In the genomic region with DNA sequence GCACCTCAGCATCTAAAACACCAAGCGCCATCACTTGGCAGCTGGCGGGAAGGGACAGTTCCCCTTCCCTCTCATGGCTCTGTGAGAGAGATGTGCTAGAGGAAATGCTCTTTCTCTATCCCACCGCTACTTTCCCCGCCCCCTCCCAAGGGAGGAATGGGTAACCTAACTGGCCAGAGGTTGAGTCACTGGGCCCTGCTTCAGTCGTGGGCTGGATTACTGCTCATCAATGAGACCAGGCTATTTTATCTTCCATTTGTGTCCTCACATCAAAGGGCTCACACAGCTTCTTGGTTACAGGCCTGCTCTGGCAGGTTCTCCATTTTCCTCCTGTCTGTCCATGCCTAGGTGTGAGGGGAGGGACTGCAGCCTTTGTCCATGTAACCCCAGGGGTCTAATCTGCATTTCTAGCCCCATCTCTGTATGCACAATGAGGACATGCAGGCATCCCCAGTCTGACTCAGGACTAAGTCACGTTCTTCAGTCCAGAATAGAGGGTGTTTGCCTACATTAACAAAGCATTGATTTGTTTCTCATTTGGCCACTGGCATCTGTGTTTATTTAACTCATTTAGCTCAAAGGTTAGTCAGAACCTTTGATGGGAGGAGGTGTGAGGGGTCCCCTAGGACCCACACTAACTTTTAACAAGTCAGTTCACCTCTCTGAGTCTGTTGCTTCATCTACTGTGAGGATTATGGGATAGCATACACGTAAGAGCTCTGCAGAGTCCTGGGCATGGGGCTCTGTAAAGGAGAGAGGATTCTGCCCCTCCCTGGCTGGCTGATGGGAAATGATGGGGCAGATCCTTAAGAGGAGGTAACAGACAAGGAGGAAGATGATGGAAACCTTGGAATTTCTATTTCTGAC, we compare ENCODE assay signal across 9 cellular contexts.
DNase-seq lines count a peak whose midpoint lies in the region; ATAC-seq and TF ChIP-seq lines count a peak whose summit lies in the region.
"Had no signal": no experiment of that assay in that cellular context is flagged by ENCODE, and none has a peak within 500 bp of the region (broad histone marks: within the 10 kb centered on the region; RNA-seq: fewer than 3 reads in every experiment).

No MANE protein-coding gene starts in this region.

- H3K4me3 ChIP-seq in colonic mucosa (no peak overlapping the region), vagina (no peak overlapping the region)
- H3K4me3 ChIP-seq: ascending aorta had no signal

- TF ChIP-seq POLR2A in vagina (IDR thresholded peaks at IDR 0.05): no peak

- H3K27ac ChIP-seq in colonic mucosa (no peak overlapping the region), vagina (no peak overlapping the region)
- H3K27ac ChIP-seq: ascending aorta had no signal

- H3K36me3 ChIP-seq in colonic mucosa: no peaks in the 10 kb centered on the region
- H3K36me3 ChIP-seq in vagina: peaks cover 0 to 5% of the 10 kb centered on the region in 2 donors

- H3K27me3 ChIP-seq in colonic mucosa (no peaks in the 10 kb centered on the region), vagina (no peaks in the 10 kb centered on the region)
- H3K27me3 ChIP-seq: ascending aorta had no signal

- ATAC-seq in SK-N-SH treated with all-trans-retinoic acid at 6 μM for 48 hours (peak; percentile 52), GM19324 (IDR thresholded peaks at IDR 0.05; ENCODE audit: low FRiP score, unreplicated experiment) (no peak)

- H3K4me1 ChIP-seq in colonic mucosa: no peaks in the 10 kb centered on the region
- H3K4me1 ChIP-seq in vagina: no peaks in the 10 kb centered on the region
- H3K4me1 ChIP-seq: ascending aorta had no signal

- H3K9me3 ChIP-seq in colonic mucosa: no peaks in the 10 kb centered on the region
- H3K9me3 ChIP-seq in vagina: no peaks in the 10 kb centered on the region
- H3K9me3 ChIP-seq: ascending aorta had no signal

- no peak for TF ChIP-seq CTCF in colonic mucosa (IDR thresholded peaks at IDR 0.05)
- TF ChIP-seq CTCF in vagina (IDR thresholded peaks at IDR 0.05): no peak

- intact Hi-C loops in colonic mucosa (cut with DNase I) (no loop called here), vagina (cut with DNase I) (no loop called here)

- DNase-seq in HK-2 (ENCODE audit: unreplicated experiment) (peak; percentile 5), foreskin melanocyte (peak; percentile 75), smooth muscle cell of the brain vasculature (ENCODE audit: low read depth, low spot score) (peak; percentile 20), colonic mucosa (no peak), vagina (ENCODE audit: extremely low spot score in 2 of 2) (no peak)
- DNase-seq: NCI-H1417 treated with DMSO at 0.1 percent for 48 hours had no signal

- no peak overlapping the region for H3K9ac ChIP-seq in colonic mucosa (ENCODE audit: low read depth in 2 of 2, low read length in 2 of 2)

TF ChIP-seq in SK-N-SH treated with all-trans-retinoic acid at 6 μM for 48 hours, 23 proteins besides CTCF, POLR2A, EP300 and RAD21 (continues in another document):
- TF ChIP-seq ZNF70 (CRISPR knock-in tag; IDR thresholded peaks at IDR 0.05) (no peak), GLIS3 (CRISPR knock-in tag; IDR thresholded peaks at IDR 0.05) (no peak), ZFP3 (CRISPR knock-in tag; IDR thresholded peaks at IDR 0.05) (no peak), RARB (CRISPR knock-in tag; IDR thresholded peaks at IDR 0.05) (no peak), TOX (CRISPR knock-in tag; IDR thresholded peaks at IDR 0.05; ENCODE audit: borderline replicate concordance) (no peak), ZNF8 (CRISPR knock-in tag; IDR thresholded peaks at IDR 0.05) (no peak), SNAI2 (CRISPR knock-in tag; IDR thresholded peaks at IDR 0.05) (no peak), BACH2 (CRISPR knock-in tag; IDR thresholded peaks at IDR 0.05; ENCODE audit: borderline replicate concordance) (no peak), ZC3H10 (CRISPR knock-in tag; IDR thresholded peaks at IDR 0.05) (no peak), ZFP30 (CRISPR knock-in tag; IDR thresholded peaks at IDR 0.05) (no peak), PPARA (CRISPR knock-in tag; IDR thresholded peaks at IDR 0.05; ENCODE audit: borderline replicate concordance) (no peak), TCF4 (CRISPR knock-in tag; IDR thresholded peaks at IDR 0.05; ENCODE audit: borderline replicate concordance) (no peak), ZNF565 (CRISPR knock-in tag; conservative IDR thresholded peaks at IDR 0.05; ENCODE audit: low read depth) (no peak)
- TF ChIP-seq, protein P1, sequence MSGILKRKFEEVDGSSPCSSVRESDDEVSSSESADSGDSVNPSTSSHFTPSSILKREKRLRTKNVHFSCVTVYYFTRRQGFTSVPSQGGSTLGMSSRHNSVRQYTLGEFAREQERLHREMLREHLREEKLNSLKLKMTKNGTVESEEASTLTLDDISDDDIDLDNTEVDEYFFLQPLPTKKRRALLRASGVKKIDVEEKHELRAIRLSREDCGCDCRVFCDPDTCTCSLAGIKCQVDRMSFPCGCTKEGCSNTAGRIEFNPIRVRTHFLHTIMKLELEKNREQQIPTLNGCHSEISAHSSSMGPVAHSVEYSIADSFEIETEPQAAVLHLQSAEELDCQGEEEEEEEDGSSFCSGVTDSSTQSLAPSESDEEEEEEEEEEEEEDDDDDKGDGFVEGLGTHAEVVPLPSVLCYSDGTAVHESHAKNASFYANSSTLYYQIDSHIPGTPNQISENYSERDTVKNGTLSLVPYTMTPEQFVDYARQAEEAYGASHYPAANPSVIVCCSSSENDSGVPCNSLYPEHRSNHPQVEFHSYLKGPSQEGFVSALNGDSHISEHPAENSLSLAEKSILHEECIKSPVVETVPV (CRISPR knock-in tag; IDR thresholded peaks at IDR 0.05): no peak
- TF ChIP-seq, protein P2, sequence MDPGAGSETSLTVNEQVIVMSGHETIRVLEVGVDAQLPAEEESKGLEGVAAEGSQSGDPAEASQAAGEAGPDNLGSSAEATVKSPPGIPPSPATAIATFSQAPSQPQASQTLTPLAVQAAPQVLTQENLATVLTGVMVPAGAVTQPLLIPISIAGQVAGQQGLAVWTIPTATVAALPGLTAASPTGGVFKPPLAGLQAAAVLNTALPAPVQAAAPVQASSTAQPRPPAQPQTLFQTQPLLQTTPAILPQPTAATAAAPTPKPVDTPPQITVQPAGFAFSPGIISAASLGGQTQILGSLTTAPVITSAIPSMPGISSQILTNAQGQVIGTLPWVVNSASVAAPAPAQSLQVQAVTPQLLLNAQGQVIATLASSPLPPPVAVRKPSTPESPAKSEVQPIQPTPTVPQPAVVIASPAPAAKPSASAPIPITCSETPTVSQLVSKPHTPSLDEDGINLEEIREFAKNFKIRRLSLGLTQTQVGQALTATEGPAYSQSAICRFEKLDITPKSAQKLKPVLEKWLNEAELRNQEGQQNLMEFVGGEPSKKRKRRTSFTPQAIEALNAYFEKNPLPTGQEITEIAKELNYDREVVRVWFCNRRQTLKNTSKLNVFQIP (CRISPR knock-in tag; IDR thresholded peaks at IDR 0.05; ENCODE audit: borderline replicate concordance, low read depth): no peak
- TF ChIP-seq, protein P3, sequence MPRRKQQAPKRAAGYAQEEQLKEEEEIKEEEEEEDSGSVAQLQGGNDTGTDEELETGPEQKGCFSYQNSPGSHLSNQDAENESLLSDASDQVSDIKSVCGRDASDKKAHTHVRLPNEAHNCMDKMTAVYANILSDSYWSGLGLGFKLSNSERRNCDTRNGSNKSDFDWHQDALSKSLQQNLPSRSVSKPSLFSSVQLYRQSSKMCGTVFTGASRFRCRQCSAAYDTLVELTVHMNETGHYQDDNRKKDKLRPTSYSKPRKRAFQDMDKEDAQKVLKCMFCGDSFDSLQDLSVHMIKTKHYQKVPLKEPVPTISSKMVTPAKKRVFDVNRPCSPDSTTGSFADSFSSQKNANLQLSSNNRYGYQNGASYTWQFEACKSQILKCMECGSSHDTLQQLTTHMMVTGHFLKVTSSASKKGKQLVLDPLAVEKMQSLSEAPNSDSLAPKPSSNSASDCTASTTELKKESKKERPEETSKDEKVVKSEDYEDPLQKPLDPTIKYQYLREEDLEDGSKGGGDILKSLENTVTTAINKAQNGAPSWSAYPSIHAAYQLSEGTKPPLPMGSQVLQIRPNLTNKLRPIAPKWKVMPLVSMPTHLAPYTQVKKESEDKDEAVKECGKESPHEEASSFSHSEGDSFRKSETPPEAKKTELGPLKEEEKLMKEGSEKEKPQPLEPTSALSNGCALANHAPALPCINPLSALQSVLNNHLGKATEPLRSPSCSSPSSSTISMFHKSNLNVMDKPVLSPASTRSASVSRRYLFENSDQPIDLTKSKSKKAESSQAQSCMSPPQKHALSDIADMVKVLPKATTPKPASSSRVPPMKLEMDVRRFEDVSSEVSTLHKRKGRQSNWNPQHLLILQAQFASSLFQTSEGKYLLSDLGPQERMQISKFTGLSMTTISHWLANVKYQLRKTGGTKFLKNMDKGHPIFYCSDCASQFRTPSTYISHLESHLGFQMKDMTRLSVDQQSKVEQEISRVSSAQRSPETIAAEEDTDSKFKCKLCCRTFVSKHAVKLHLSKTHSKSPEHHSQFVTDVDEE (CRISPR knock-in tag; IDR thresholded peaks at IDR 0.05): no peak
- TF ChIP-seq, protein P4, sequence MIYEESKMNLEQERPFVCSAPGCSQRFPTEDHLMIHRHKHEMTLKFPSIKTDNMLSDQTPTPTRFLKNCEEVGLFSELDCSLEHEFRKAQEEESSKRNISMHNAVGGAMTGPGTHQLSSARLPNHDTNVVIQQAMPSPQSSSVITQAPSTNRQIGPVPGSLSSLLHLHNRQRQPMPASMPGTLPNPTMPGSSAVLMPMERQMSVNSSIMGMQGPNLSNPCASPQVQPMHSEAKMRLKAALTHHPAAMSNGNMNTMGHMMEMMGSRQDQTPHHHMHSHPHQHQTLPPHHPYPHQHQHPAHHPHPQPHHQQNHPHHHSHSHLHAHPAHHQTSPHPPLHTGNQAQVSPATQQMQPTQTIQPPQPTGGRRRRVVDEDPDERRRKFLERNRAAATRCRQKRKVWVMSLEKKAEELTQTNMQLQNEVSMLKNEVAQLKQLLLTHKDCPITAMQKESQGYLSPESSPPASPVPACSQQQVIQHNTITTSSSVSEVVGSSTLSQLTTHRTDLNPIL (CRISPR knock-in tag; IDR thresholded peaks at IDR 0.05; ENCODE audit: low read depth): no peak

Comparison
In these comparisons a context has a peak if more than half of its experiments do, and no peak if none do; other contexts are left out.
1. DNase-seq: peak in HK-2 (single experiment), foreskin melanocyte (single experiment) and smooth muscle cell of the brain vasculature (single experiment); none in colonic mucosa (single experiment) and vagina (0 of 2).